12 cellular contexts compared by ENCODE assay signal in the genomic region with DNA sequence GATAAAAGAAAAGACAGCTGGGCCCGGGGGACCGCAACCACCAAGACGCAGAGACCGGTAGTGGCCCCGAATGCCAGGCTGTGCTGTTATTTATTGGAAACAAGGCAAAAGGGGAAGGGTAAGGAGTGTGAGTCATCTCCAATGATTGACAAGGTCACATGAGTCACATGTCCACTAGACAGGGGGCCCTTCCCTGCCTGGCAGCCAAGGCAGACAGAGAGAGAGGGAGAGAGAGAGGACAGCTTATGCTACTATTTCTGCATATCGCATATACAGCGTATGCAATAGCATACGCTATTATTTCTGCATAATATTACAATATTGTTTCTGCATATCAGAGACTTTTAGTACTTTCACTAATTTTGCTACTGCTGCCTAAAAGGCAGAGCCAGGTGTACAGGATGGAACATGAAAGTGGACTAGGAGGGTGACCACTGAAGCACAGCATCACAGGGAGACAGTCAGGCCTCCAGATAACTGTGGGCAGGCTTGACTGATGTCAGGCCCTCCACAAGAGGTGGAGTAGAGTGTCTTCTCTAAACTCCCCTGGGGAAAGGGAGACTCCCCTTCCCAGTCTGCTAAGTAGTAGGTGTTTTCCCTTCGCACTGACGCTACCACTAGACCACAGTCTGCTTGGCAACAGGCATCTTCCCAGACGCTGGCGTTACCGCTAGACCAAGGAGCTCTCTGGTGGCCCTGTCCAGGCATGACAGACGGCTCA. TPM values are rescaled to one million over a fixed set of nuclear protein-coding genes. Genes with fewer than 3 reads are reported as not detected.
A peak's percentile ranks its signal among the peaks of the same experiment; 100 is the strongest.
DNase-seq lines count a peak whose midpoint lies in the region; TF ChIP-seq lines count a peak whose summit lies in the region.
"Had no signal": no experiment of that assay in that cellular context is flagged by ENCODE, and none has a peak within 500 bp of the region (broad histone marks: within the 10 kb centered on the region; RNA-seq: fewer than 3 reads in every experiment).

No MANE protein-coding gene starts in this region.

- DNase-seq in GM19238 (ENCODE audit: insufficient read length, low spot score) (no peak), DMS153 (lab: John Stamatoyannopoulos, UW) (no peak), amygdala (lab: John Stamatoyannopoulos, UW) (no peak)
- DNase-seq: heart right ventricle had no signal

- no peaks in the 10 kb centered on the region for H3K9me3 ChIP-seq in OCI-LY3 (ENCODE audit: insufficient read depth, low read length)
- H3K9me3 ChIP-seq in mesodermal cell (ENCODE audit: control insufficient read depth, low read length): no peaks in the 10 kb centered on the region
- H3K9me3 ChIP-seq: thoracic aorta had no signal

- TF ChIP-seq CTCF in GM12872 (IDR thresholded peaks at IDR 0.05; ENCODE audit: insufficient read depth, low read depth, low read length) (peak; percentile 33; the same call in 1 of the 3 replicates), OCI-LY3 (IDR thresholded peaks at IDR 0.05; ENCODE audit: low read depth, low read length) (no peak)

- TF ChIP-seq POLR2A in GM19193 (IDR thresholded peaks at IDR 0.05; ENCODE audit: extremely low read depth, insufficient read depth, insufficient read length): peak; percentile 24

- 84 to 87% methylated on average over 11 to 13 of the region's 14 CpGs for WGBS in mesodermal cell (ENCODE audit: insufficient coverage in 2 of 2), 2 experiments

- peak overlapping the region; percentile 15; the same call in 1 of the 2 replicates for H3K4me3 ChIP-seq in OCI-LY3 (ENCODE audit: low read length)
- H3K4me3 ChIP-seq in mesodermal cell (ENCODE audit: extremely low read depth, insufficient read depth, low read length, poor library complexity, severe bottlenecking): no peak overlapping the region
- H3K4me3 ChIP-seq: coronary artery, GM23338, heart right ventricle, SK-N-MC, thoracic aorta had no signal

- H3K4me1 ChIP-seq in OCI-LY3 (ENCODE audit: low read length) (peaks cover 75% of the 10 kb centered on the region), mesodermal cell (ENCODE audit: control insufficient read depth, insufficient read depth, low read length, poor library complexity, severe bottlenecking) (peaks cover 7% of the 10 kb centered on the region)

- H3K36me3 ChIP-seq in OCI-LY3 (replicated peaks; ENCODE audit: low read depth, low read length): peaks cover 23% of the 10 kb centered on the region
- H3K36me3 ChIP-seq in mesodermal cell (ENCODE audit: control insufficient read depth, insufficient read depth, low read length): peaks cover 18% of the 10 kb centered on the region
- H3K36me3 ChIP-seq: heart right ventricle, thoracic aorta had no signal

- peak overlapping the region; percentile 38 for H3K27ac ChIP-seq in OCI-LY3 (ENCODE audit: low read length)
- H3K27ac ChIP-seq in mesodermal cell (ENCODE audit: low read depth, low read length, severe bottlenecking): peak overlapping the region; percentile 55
- H3K27ac ChIP-seq: coronary artery, heart right ventricle, SK-N-MC, thoracic aorta had no signal

- no peaks in the 10 kb centered on the region for H3K27me3 ChIP-seq in OCI-LY3 (ENCODE audit: low read depth, low read length)
- H3K27me3 ChIP-seq: heart right ventricle had no signal

- no peaks in the 10 kb centered on the region for H4K20me1 ChIP-seq in OCI-LY3 (ENCODE audit: insufficient read depth, low read length)

- H2AFZ ChIP-seq in OCI-LY3 (ENCODE audit: low read depth, low read length): no peak overlapping the region
- H2AFZ ChIP-seq: GM23338 had no signal

- no peak overlapping the region for H3K9ac ChIP-seq in OCI-LY3 (ENCODE audit: low read length)

- no peaks in the 10 kb centered on the region for H3K79me2 ChIP-seq in OCI-LY3 (ENCODE audit: low read length)

- peak overlapping the region; percentile 58 for H3K4me2 ChIP-seq in OCI-LY3 (ENCODE audit: low read length)
- H3K4me2 ChIP-seq: GM23338 had no signal

RNA-seq across cellular contexts. Expression of a gene that starts 50.3 kb away (rescaled TPM):
- polyA plus RNA-seq in mesodermal cell (2013, experiment 1 of 2): 16.4 TPM
- 14.6 TPM for polyA plus RNA-seq in mesodermal cell (2013, experiment 2 of 2)
